8 cellular contexts compared by ENCODE assay signal in genomic region chr15:26891448-26891881, GRCh38. TPM values are rescaled to one million over a fixed set of nuclear protein-coding genes. Genes with fewer than 3 reads are reported as not detected.
DNase-seq lines count a peak whose midpoint lies in the region; ATAC-seq and TF ChIP-seq lines count a peak whose summit lies in the region.

No MANE protein-coding gene starts in this region.

- no peak for ATAC-seq in thoracic aorta (ENCODE audit: insufficient number of reproducible peaks, low FRiP score, low read depth)
- no peak for ATAC-seq in GM18909 (IDR thresholded peaks at IDR 0.05; ENCODE audit: poor library complexity, unreplicated experiment)

- no peak overlapping the region for H3K27ac ChIP-seq in SU-DHL-6 (ENCODE audit: low read depth, low read length)
- no peak overlapping the region for H3K27ac ChIP-seq in thoracic aorta

- H3K4me2 ChIP-seq in SU-DHL-6 (ENCODE audit: low read depth, low read length, poor library complexity, severe bottlenecking), result no peak overlapping the region

- H3K4me3 ChIP-seq in SU-DHL-6 (ENCODE audit: insufficient read depth, low read length, poor library complexity, severe bottlenecking) (no peak overlapping the region), epithelial cell of proximal tubule (ENCODE audit: low read depth, low read length) (peak overlapping the region; percentile 42), thoracic aorta (peak overlapping the region; percentile 66)

- in situ Hi-C loops in ACHN (cut with HindIII; ENCODE audit: low pct_ligation_motif_present, low pct_unique_long_range_greater_than_20kb, low sequenced_read_pairs) (no loop called here), GM13977 (cut with MboI; ENCODE audit: low pct_unique_long_range_greater_than_20kb, low sequenced_read_pairs, unreplicated experiment) (no loop called here)

- peaks cover 4 to 10% of the 10 kb centered on the region in 2 donors for H3K4me1 ChIP-seq in thoracic aorta (ENCODE audit: control insufficient read depth in 1 of 2, low read depth in 2 of 2)

- H3K9me3 ChIP-seq in SU-DHL-6 (ENCODE audit: insufficient read depth, low read length) (no peaks in the 10 kb centered on the region), thoracic aorta (no peaks in the 10 kb centered on the region)

- no peaks in the 10 kb centered on the region for H3K9me2 ChIP-seq in SU-DHL-6 (replicated peaks; ENCODE audit: insufficient read depth, low read length)

- H3K27me3 ChIP-seq in SU-DHL-6 (ENCODE audit: low read length) (no peaks in the 10 kb centered on the region), thoracic aorta (replicated peaks; ENCODE audit: insufficient read depth) (no peaks in the 10 kb centered on the region)

- no peak overlapping the region for H3K9ac ChIP-seq in SU-DHL-6 (ENCODE audit: low read length)

- H4K20me1 ChIP-seq in SU-DHL-6 (ENCODE audit: low read depth, low read length), result no peaks in the 10 kb centered on the region

- peak; percentile 70 for TF ChIP-seq CTCF in GM13977 (IDR thresholded peaks at IDR 0.05; ENCODE audit: extremely low read depth, insufficient read depth, missing control alignments)
- peak; percentile 72 for TF ChIP-seq CTCF in SU-DHL-6 (IDR thresholded peaks at IDR 0.05; ENCODE audit: insufficient read depth, low read length, poor library complexity, severe bottlenecking)
- TF ChIP-seq CTCF in epithelial cell of proximal tubule (conservative IDR thresholded peaks at IDR 0.05; ENCODE audit: low read depth, low read length), result peak; percentile 83
- peak; percentile 42 for TF ChIP-seq CTCF in thoracic aorta (IDR thresholded peaks at IDR 0.05)

- peak; percentile 45 for DNase-seq in ACHN
- DNase-seq in GM13977 (ENCODE audit: low spot score), result peak; percentile 64
- DNase-seq in NCI-H1105 (lab: John Stamatoyannopoulos, UW), result peak; percentile 43
- DNase-seq in epithelial cell of proximal tubule (ENCODE audit: low read depth), result peak; percentile 16
- DNase-seq in middle frontal gyrus (ENCODE audit: extremely low spot score, low spot score), result peak; percentile 72
- no peak for DNase-seq in thoracic aorta (ENCODE audit: low spot score)

- no peaks in the 10 kb centered on the region for H3F3A ChIP-seq in SU-DHL-6 (ENCODE audit: insufficient read depth)

- H3K79me2 ChIP-seq in SU-DHL-6 (ENCODE audit: insufficient read depth, low read length), result no peaks in the 10 kb centered on the region

- no peaks in the 10 kb centered on the region for H3K36me3 ChIP-seq in SU-DHL-6 (ENCODE audit: low read length)
- H3K36me3 ChIP-seq in thoracic aorta, result no peaks in the 10 kb centered on the region

- no peak overlapping the region for H2AFZ ChIP-seq in SU-DHL-6 (ENCODE audit: low read depth, low read length, severe bottlenecking)

RNA-seq across cellular contexts. Expression of gene GABRA5, which starts 24.6 kb away (rescaled TPM):
- total RNA-seq in epithelial cell of proximal tubule (0.29 and 0.43 TPM in 2 replicates), thoracic aorta (not detected)
